In genomic region chr7:105005006-105005405, GRCh38 we compare ENCODE assay signal across 8 cellular contexts. TPM values are rescaled to one million over a fixed set of nuclear protein-coding genes. Genes with fewer than 3 reads are reported as not detected.
A peak's percentile ranks its signal among the peaks of the same experiment; 100 is the strongest.
DNase-seq lines count a peak whose midpoint lies in the region; ATAC-seq and TF ChIP-seq lines count a peak whose summit lies in the region.
"Not testable (repeated sequence)": the region's sequence is repeated elsewhere in the genome, so short reads cannot be mapped to it uniquely, and the experiment has no call there.

No MANE protein-coding gene starts in this region.

- WGBS in psoas muscle, 3 donors: 52 to 73% (median 54%) methylated on average over 8 of the region's 8 CpGs
- 80 to 81% methylated on average over 8 of the region's 8 CpGs for WGBS in tibial nerve, 2 donors

- DNase-seq in CD8-positive, alpha-beta memory T cell; activated T-cell treated with anti-CD3 and anti-CD28 coated beads, Interleukin-2, amount 50 U/mL, for 24 hours; glutamatergic neuron; psoas muscle; tibial nerve (ENCODE audit: low spot score in 2 of 2): not testable (repeated sequence)

- CTCF ChIA-PET in CD8-positive, alpha-beta memory T cell (lab: Charles Lee): interaction anchor here (14.8 kb wide), 1 partner anchor 24 kb away, joined by 204 read pairs; no protein-coding TSS in a partner anchor

- peaks cover 90% of the 10 kb centered on the region for H3K4me1 ChIP-seq in CD8-positive, alpha-beta memory T cell (ENCODE audit: insufficient read depth, low read length)
- H3K4me1 ChIP-seq in mucosa of rectum (ENCODE audit: control insufficient read depth in 2 of 2, insufficient read depth in 2 of 2, low read length in 2 of 2) (peaks cover 73 to 75% of the 10 kb centered on the region in 2 donors), psoas muscle (peaks cover 83% of the 10 kb centered on the region), tibial nerve (peaks cover 9 to 97% (median 73%) of the 10 kb centered on the region in 4 donors)

- H3K36me3 Mint-ChIP-seq in CD8-positive, alpha-beta memory T cell: peaks cover 0 to 53% (median 10%) of the 10 kb centered on the region in 3 donors
- peaks cover 91% of the 10 kb centered on the region for H3K36me3 Mint-ChIP-seq in activated T-cell treated with anti-CD3 and anti-CD28 coated beads, Interleukin-2, amount 50 U/mL, for 24 hours (ENCODE audit: low read depth)
- peaks cover 92% of the 10 kb centered on the region for H3K36me3 Mint-ChIP-seq in brain
- not testable (repeated sequence) for H3K36me3 Mint-ChIP-seq in glutamatergic neuron (ENCODE audit: unreplicated experiment)

- not testable (repeated sequence) for TF ChIP-seq POLR2A in tibial nerve (IDR thresholded peaks at IDR 0.05)

- peaks cover 54% of the 10 kb centered on the region for H4K20me1 ChIP-seq in SU-DHL-6 (ENCODE audit: low read depth, low read length)

- peak overlapping the region; percentile 50 to 98 (median 82) for H3K27ac Mint-ChIP-seq in CD8-positive, alpha-beta memory T cell
- peak overlapping the region; percentile 18 for H3K27ac Mint-ChIP-seq in activated T-cell treated with anti-CD3 and anti-CD28 coated beads, Interleukin-2, amount 50 U/mL, for 24 hours
- H3K27ac Mint-ChIP-seq in brain: peak overlapping the region; percentile 6 to 54 (median 35)
- not testable (repeated sequence) for H3K27ac Mint-ChIP-seq in glutamatergic neuron (ENCODE audit: unreplicated experiment)

- peaks cover 12% of the 10 kb centered on the region for H3F3A ChIP-seq in SU-DHL-6 (ENCODE audit: insufficient read depth)

- H3K27me3 Mint-ChIP-seq in CD8-positive, alpha-beta memory T cell; activated T-cell treated with anti-CD3 and anti-CD28 coated beads, Interleukin-2, amount 50 U/mL, for 24 hours; brain; glutamatergic neuron (ENCODE audit: unreplicated experiment): not testable (repeated sequence)

- not testable (repeated sequence) for H3K9me3 ChIP-seq in CD8-positive, alpha-beta memory T cell (ENCODE audit: low read length); SU-DHL-6 (ENCODE audit: insufficient read depth, low read length); mucosa of rectum (ENCODE audit: control insufficient read depth in 2 of 2, low read length in 2 of 2); psoas muscle; tibial nerve

- POLR2A ChIA-PET in CD8-positive, alpha-beta memory T cell (lab: Charles Lee): not testable (repeated sequence)

- peak overlapping the region; percentile 6 to 78 (median 55) for H3K4me3 Mint-ChIP-seq in CD8-positive, alpha-beta memory T cell
- H3K4me3 Mint-ChIP-seq in activated T-cell treated with anti-CD3 and anti-CD28 coated beads, Interleukin-2, amount 50 U/mL, for 24 hours: not testable (repeated sequence)
- H3K4me3 Mint-ChIP-seq in brain (peak overlapping the region; percentile 5 to 44 (median 27)), glutamatergic neuron (ENCODE audit: unreplicated experiment) (peak overlapping the region; percentile 27)

- H3K4me1 Mint-ChIP-seq in CD8-positive, alpha-beta memory T cell: peaks cover 83 to 94% (median 93%) of the 10 kb centered on the region in 3 donors
- peaks cover 84% of the 10 kb centered on the region for H3K4me1 Mint-ChIP-seq in activated T-cell treated with anti-CD3 and anti-CD28 coated beads, Interleukin-2, amount 50 U/mL, for 24 hours (ENCODE audit: low read depth)
- H3K4me1 Mint-ChIP-seq in brain (peaks cover 99% of the 10 kb centered on the region), glutamatergic neuron (ENCODE audit: low read depth, unreplicated experiment) (peaks cover 40% of the 10 kb centered on the region)

- H3K9ac ChIP-seq in SU-DHL-6 (ENCODE audit: low read length); mucosa of rectum (ENCODE audit: low read depth in 1 of 2, low read length in 2 of 2): not testable (repeated sequence)

- not testable (repeated sequence) for H2AFZ ChIP-seq in SU-DHL-6 (ENCODE audit: low read depth, low read length, severe bottlenecking)

- TF ChIP-seq EP300 in tibial nerve (IDR thresholded peaks at IDR 0.05): not testable (repeated sequence)

- H3K9me3 Mint-ChIP-seq in CD8-positive, alpha-beta memory T cell; activated T-cell treated with anti-CD3 and anti-CD28 coated beads, Interleukin-2, amount 50 U/mL, for 24 hours; brain; glutamatergic neuron (ENCODE audit: unreplicated experiment): not testable (repeated sequence)

- not testable (repeated sequence) for H3K27me3 ChIP-seq in CD8-positive, alpha-beta memory T cell (ENCODE audit: insufficient read depth, low read length, poor library complexity, severe bottlenecking); SU-DHL-6 (ENCODE audit: low read length); mucosa of rectum (ENCODE audit: control insufficient read depth in 2 of 2, insufficient read depth in 2 of 2, low read length in 2 of 2); psoas muscle (ENCODE audit: insufficient read depth in 3 of 3, low read length in 2 of 3); tibial nerve

- not testable (repeated sequence) for H3K4me3 ChIP-seq in CD8-positive, alpha-beta memory T cell (ENCODE audit: low read length); SU-DHL-6 (ENCODE audit: insufficient read depth, low read length, poor library complexity, severe bottlenecking); mucosa of rectum (ENCODE audit: low read length in 2 of 2); psoas muscle; tibial nerve

- H3K36me3 ChIP-seq in CD8-positive, alpha-beta memory T cell (ENCODE audit: insufficient read depth, low read length); mucosa of rectum (ENCODE audit: control insufficient read depth in 2 of 2, insufficient read depth in 2 of 2, low read length in 2 of 2); psoas muscle (ENCODE audit: insufficient read depth in 1 of 2, low read depth in 1 of 2); tibial nerve: not testable (repeated sequence)
- peaks cover 16% of the 10 kb centered on the region; the same call in 1 of the 2 replicates for H3K36me3 ChIP-seq in SU-DHL-6 (ENCODE audit: low read length)

- H3K4me2 ChIP-seq in SU-DHL-6 (ENCODE audit: low read depth, low read length, poor library complexity, severe bottlenecking): peak overlapping the region; percentile 32

- not testable (repeated sequence) for H3K79me2 ChIP-seq in SU-DHL-6 (ENCODE audit: insufficient read depth, low read length)

- H3K9me2 ChIP-seq in SU-DHL-6 (replicated peaks; ENCODE audit: insufficient read depth, low read length): not testable (repeated sequence)

- H3K27ac ChIP-seq in CD8-positive, alpha-beta memory T cell (ENCODE audit: low read depth, low read length); SU-DHL-6 (ENCODE audit: low read depth, low read length): not testable (repeated sequence)
- H3K27ac ChIP-seq in mucosa of rectum (ENCODE audit: low read depth in 2 of 2, low read length in 2 of 2) (peak overlapping the region; percentile 80), psoas muscle (peak overlapping the region; percentile 100), tibial nerve (peak overlapping the region in 3 of 4 donors; percentile 5 to 94 (median 68))

- intact Hi-C loops in psoas muscle (cut with DNase I): not testable (repeated sequence)

- not testable (repeated sequence) for ATAC-seq in psoas muscle

- not testable (repeated sequence) for TF ChIP-seq CTCF in SU-DHL-6 (IDR thresholded peaks at IDR 0.05; ENCODE audit: insufficient read depth, low read length, poor library complexity, severe bottlenecking); brain (conservative IDR thresholded peaks at IDR 0.05); glutamatergic neuron (IDR thresholded peaks at IDR 0.05; ENCODE audit: partially characterized antibody, unreplicated experiment); psoas muscle (IDR thresholded peaks at IDR 0.05); tibial nerve (IDR thresholded peaks at IDR 0.05)

RNA-seq across cellular contexts. Expression of gene KMT2E, which starts 9.0 kb away (rescaled TPM):
- total RNA-seq in CD8-positive, alpha-beta memory T cell: 10 to 100 TPM; 81.0 to 87.5 TPM
- 237 TPM for polyA plus RNA-seq in CD8-positive, alpha-beta memory T cell
- 27.1 TPM for polyA plus RNA-seq in brain (ENCODE audit: insufficient read depth, low read depth, low replicate concordance)
- 126 TPM for total RNA-seq in glutamatergic neuron (ENCODE audit: unreplicated experiment)
- 10 to 100 TPM; 24.0 to 40.9 (median 27.0) TPM for total RNA-seq in psoas muscle
- polyA plus RNA-seq in psoas muscle: 10 to 100 TPM in 1 of 3 donors, 1 to 10 TPM in 2; 6.2 to 18.1 (median 7.3) TPM
- total RNA-seq in tibial nerve: 100 to 1,000 TPM in 3 of 4 donors, 10 to 100 TPM in 1; 91.4 to 141 (median 132) TPM
